Comparison of ENCODE assay signal across 9 cellular contexts in the genomic region with DNA sequence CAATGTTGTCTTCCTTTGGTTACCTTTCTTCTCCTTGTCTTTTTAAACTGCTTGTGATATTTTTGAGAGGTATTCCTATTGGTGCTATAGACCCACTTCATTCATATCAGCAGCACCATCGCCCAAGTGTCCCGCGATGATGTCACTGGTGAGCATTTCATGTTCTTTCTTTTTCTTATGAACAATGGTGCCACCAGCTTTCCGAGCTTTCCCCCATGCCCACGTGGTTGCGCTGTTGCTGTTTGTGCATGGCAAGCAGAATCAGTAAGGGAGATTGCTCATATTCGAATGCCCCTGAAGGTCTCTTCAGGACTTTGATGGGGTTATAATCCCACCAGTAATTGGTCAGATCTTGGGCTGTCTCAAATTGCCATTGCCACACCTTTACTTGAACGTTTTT.
DNase-seq lines count a peak whose midpoint lies in the region; ATAC-seq and TF ChIP-seq lines count a peak whose summit lies in the region.
"Had no signal": no experiment of that assay in that cellular context is flagged by ENCODE, and none has a peak within 500 bp of the region (broad histone marks: within the 10 kb centered on the region; RNA-seq: fewer than 3 reads in every experiment).

No MANE protein-coding gene starts in this region.

- H3K9me3 Mint-ChIP-seq in activated naive CD4-positive, alpha-beta T cell treated with anti-CD3 and anti-CD28 coated beads for 36 hours: peaks cover under 1% of the 10 kb centered on the region
- H3K9me3 Mint-ChIP-seq in naive thymus-derived CD8-positive, alpha-beta T cell: no peaks in the 10 kb centered on the region
- peaks cover 0 to under 1% of the 10 kb centered on the region in 2 donors for H3K9me3 Mint-ChIP-seq in stimulated activated naive B cell treated with anti-CD40 and anti-IgM and Interleukin-4, amounts not matched to agents 10 μg/mL and 1 μg/mL and 100 μg/mL, for 72 hours

- intact Hi-C loops in activated naive CD4-positive, alpha-beta T cell treated with anti-CD3 and anti-CD28 coated beads for 36 hours (cut with micrococcal nuclease): loop anchor here (1.0 to 10.0 kb wide), 4 partner anchors 73 to 445 kb away; no protein-coding TSS in a partner anchor

- DNase-seq in D341Med (ENCODE audit: low spot score): peak; percentile 45
- peak; percentile 70 for DNase-seq in activated naive CD4-positive, alpha-beta T cell treated with anti-CD3 and anti-CD28 coated beads for 36 hours
- peak in 6 of 10 donors; percentile 0 to 67 (median 22) for DNase-seq in naive thymus-derived CD8-positive, alpha-beta T cell
- DNase-seq in DMS79 treated with DMSO at 0.1 percent for 48 hours (lab: John Stamatoyannopoulos, UW): no peak
- no peak for DNase-seq in stimulated activated naive B cell treated with anti-CD40 and anti-IgM and Interleukin-4, amounts not matched to agents 10 μg/mL and 1 μg/mL and 100 μg/mL, for 72 hours
- no peak for DNase-seq in NCI-H446 treated with DMSO at 0.1 percent for 48 hours (lab: John Stamatoyannopoulos, UW)

- peak in 1 of 2 donors; percentile 70 for ATAC-seq in naive thymus-derived CD8-positive, alpha-beta T cell
- ATAC-seq in stimulated activated naive B cell treated with anti-CD40 and anti-IgM and Interleukin-4, amounts not matched to agents 10 μg/mL and 1 μg/mL and 100 μg/mL, for 72 hours (replicated peaks): no peak
- no peak for ATAC-seq in HG03159 (IDR thresholded peaks at IDR 0.05; ENCODE audit: unreplicated experiment)
- ATAC-seq: SK-N-SH treated with all-trans-retinoic acid at 6 μM for 48 hours had no signal

- H3K27ac Mint-ChIP-seq in activated naive CD4-positive, alpha-beta T cell treated with anti-CD3 and anti-CD28 coated beads for 36 hours: no peak overlapping the region
- H3K27ac Mint-ChIP-seq in naive thymus-derived CD8-positive, alpha-beta T cell: peak overlapping the region in 1 of 10 donors; percentile 57
- no peak overlapping the region for H3K27ac Mint-ChIP-seq in stimulated activated naive B cell treated with anti-CD40 and anti-IgM and Interleukin-4, amounts not matched to agents 10 μg/mL and 1 μg/mL and 100 μg/mL, for 72 hours

- peak; percentile 46; the same call in 1 of the 2 replicates for TF ChIP-seq CTCF in LNCAP (IDR thresholded peaks at IDR 0.05)

- POLR2A ChIA-PET in naive thymus-derived CD8-positive, alpha-beta T cell (lab: Charles Lee): no interaction called here

- H3K36me3 Mint-ChIP-seq in activated naive CD4-positive, alpha-beta T cell treated with anti-CD3 and anti-CD28 coated beads for 36 hours (ENCODE audit: low read depth): no peaks in the 10 kb centered on the region
- H3K36me3 Mint-ChIP-seq in naive thymus-derived CD8-positive, alpha-beta T cell: peaks cover 0 to 3% (median 0%) of the 10 kb centered on the region in 3 donors
- no peaks in the 10 kb centered on the region for H3K36me3 Mint-ChIP-seq in stimulated activated naive B cell treated with anti-CD40 and anti-IgM and Interleukin-4, amounts not matched to agents 10 μg/mL and 1 μg/mL and 100 μg/mL, for 72 hours

- H3K4me1 Mint-ChIP-seq in activated naive CD4-positive, alpha-beta T cell treated with anti-CD3 and anti-CD28 coated beads for 36 hours (ENCODE audit: low read depth): peaks cover 3% of the 10 kb centered on the region
- peaks cover 0 to 7% (median 2%) of the 10 kb centered on the region in 4 donors for H3K4me1 Mint-ChIP-seq in naive thymus-derived CD8-positive, alpha-beta T cell
- no peaks in the 10 kb centered on the region for H3K4me1 Mint-ChIP-seq in stimulated activated naive B cell treated with anti-CD40 and anti-IgM and Interleukin-4, amounts not matched to agents 10 μg/mL and 1 μg/mL and 100 μg/mL, for 72 hours

- no peaks in the 10 kb centered on the region for H3K27me3 Mint-ChIP-seq in activated naive CD4-positive, alpha-beta T cell treated with anti-CD3 and anti-CD28 coated beads for 36 hours (ENCODE audit: low read depth)
- H3K27me3 Mint-ChIP-seq in naive thymus-derived CD8-positive, alpha-beta T cell: no peaks in the 10 kb centered on the region
- no peaks in the 10 kb centered on the region for H3K27me3 Mint-ChIP-seq in stimulated activated naive B cell treated with anti-CD40 and anti-IgM and Interleukin-4, amounts not matched to agents 10 μg/mL and 1 μg/mL and 100 μg/mL, for 72 hours

- CTCF ChIA-PET in activated naive CD4-positive, alpha-beta T cell treated with anti-CD3 and anti-CD28 coated beads for 36 hours (lab: Charles Lee): interaction anchor here (0.7 to 4.0 kb wide), 4 partner anchors 20 to 142 kb away, joined by 3 to 25 read pairs (median 4); no protein-coding TSS in a partner anchor

- peak overlapping the region; percentile 18 for H3K4me3 Mint-ChIP-seq in activated naive CD4-positive, alpha-beta T cell treated with anti-CD3 and anti-CD28 coated beads for 36 hours
- H3K4me3 Mint-ChIP-seq in naive thymus-derived CD8-positive, alpha-beta T cell: peak overlapping the region in 2 of 10 donors; percentile 20 to 67
- H3K4me3 Mint-ChIP-seq in stimulated activated naive B cell treated with anti-CD40 and anti-IgM and Interleukin-4, amounts not matched to agents 10 μg/mL and 1 μg/mL and 100 μg/mL, for 72 hours: no peak overlapping the region

Comparison
In these comparisons a context has a peak if more than half of its experiments do, and no peak if none do; other contexts are left out.
1. DNase-seq: peak in D341Med (single experiment), activated naive CD4-positive, alpha-beta T cell treated with anti-CD3 and anti-CD28 coated beads for 36 hours (single experiment) and naive thymus-derived CD8-positive, alpha-beta T cell (6 of 10); none in DMS79 treated with DMSO at 0.1 percent for 48 hours (single experiment), stimulated activated naive B cell treated with anti-CD40 and anti-IgM and Interleukin-4, amounts not matched to agents 10 μg/mL and 1 μg/mL and 100 μg/mL, for 72 hours (single experiment) and NCI-H446 treated with DMSO at 0.1 percent for 48 hours (single experiment).